8 cellular contexts compared by ENCODE assay signal in genomic region chr1:183804382-183804781, GRCh38. TPM values are rescaled to one million over a fixed set of nuclear protein-coding genes. Genes with fewer than 3 reads are reported as not detected.
DNase-seq lines count a peak whose midpoint lies in the region; ATAC-seq and TF ChIP-seq lines count a peak whose summit lies in the region.

No MANE protein-coding gene starts in this region.

- H3K4me2 ChIP-seq in neural cell (ENCODE audit: low read length) = no peak overlapping the region

- DNase-seq in BE2C (no peak), NCI-H69 (lab: John Stamatoyannopoulos, UW) (peak; percentile 93), endothelial cell (ENCODE audit: low spot score) (no peak), COLO829 (ENCODE audit: low spot score) (no peak), NOMO-1 (lab: John Stamatoyannopoulos, UW; ENCODE audit: unreplicated experiment in 2 of 2) (no peak)

- no peaks in the 10 kb centered on the region for H3K9me2 ChIP-seq in neural cell (ENCODE audit: insufficient read depth, low read length)

- H3K79me2 ChIP-seq in neural cell (replicated peaks; ENCODE audit: insufficient read depth, low read length) = peaks cover 4% of the 10 kb centered on the region

- TF ChIP-seq EP300 in neural cell (conservative IDR thresholded peaks at IDR 0.05; ENCODE audit: poor library complexity, severe bottlenecking) = no peak

- H3K27me3 Mint-ChIP-seq in endothelial cell (ENCODE audit: unreplicated experiment) = peaks cover 4% of the 10 kb centered on the region

- H3K9me3 ChIP-seq in BE2C (0 out of 2 replicates have a peak, but pooled peaks cover 2% of the 10 kb centered on the region), neural cell (ENCODE audit: low read length) (no peaks in the 10 kb centered on the region)

- H3K36me3 Mint-ChIP-seq in endothelial cell (ENCODE audit: low read depth, unreplicated experiment) = peaks cover 19% of the 10 kb centered on the region

- TF ChIP-seq CTCF in BE2C (IDR thresholded peaks at IDR 0.05; ENCODE audit: low read depth, low read length) = no peak
- no peak for TF ChIP-seq CTCF in endothelial cell (IDR thresholded peaks at IDR 0.05; ENCODE audit: unreplicated experiment)
- TF ChIP-seq CTCF in neural cell (IDR thresholded peaks at IDR 0.05; ENCODE audit: poor library complexity, severe bottlenecking) = no peak

- peak overlapping the region; percentile 63 for H3K9ac ChIP-seq in neural cell (ENCODE audit: low read length)

- H3K4me3 ChIP-seq in BE2C (ENCODE audit: low read depth, low read length) (peak overlapping the region; percentile 72), neural cell (ENCODE audit: low read length) (peak overlapping the region; percentile 77)

- no peak for TF ChIP-seq RAD21 in neural cell (conservative IDR thresholded peaks at IDR 0.05)

- no peak overlapping the region for H2AFZ ChIP-seq in neural cell (ENCODE audit: low read depth, low read length)

- H3K27ac ChIP-seq in neural cell (ENCODE audit: low read length) = no peak overlapping the region

- no peaks in the 10 kb centered on the region for H3K9me3 Mint-ChIP-seq in endothelial cell (ENCODE audit: unreplicated experiment)

- H4K20me1 ChIP-seq in neural cell (ENCODE audit: insufficient read depth) = no peaks in the 10 kb centered on the region

- peaks cover 12% of the 10 kb centered on the region for H3K4me1 ChIP-seq in BE2C

- H3F3A ChIP-seq in neural cell (ENCODE audit: insufficient read depth, low read length, poor library complexity, severe bottlenecking) = no peaks in the 10 kb centered on the region

- ATAC-seq in GM21529 (IDR thresholded peaks at IDR 0.05; ENCODE audit: unreplicated experiment) = no peak
- ATAC-seq in GM21447 (IDR thresholded peaks at IDR 0.05; ENCODE audit: unreplicated experiment) = no peak

- peak overlapping the region; percentile 100 for H3K4me3 Mint-ChIP-seq in endothelial cell (ENCODE audit: unreplicated experiment)

- H3K27ac Mint-ChIP-seq in endothelial cell (ENCODE audit: unreplicated experiment) = peak overlapping the region; percentile 64

- H3K27me3 ChIP-seq in BE2C (no peaks in the 10 kb centered on the region), neural cell (ENCODE audit: insufficient read depth, low read depth, low read length) (no peaks in the 10 kb centered on the region)

- H3K4me1 Mint-ChIP-seq in endothelial cell (ENCODE audit: unreplicated experiment) = peaks cover 51% of the 10 kb centered on the region

- no peaks in the 10 kb centered on the region for H3K36me3 ChIP-seq in BE2C
- no peaks in the 10 kb centered on the region for H3K36me3 ChIP-seq in neural cell (ENCODE audit: insufficient read depth, low read length)

TF ChIP-seq in neural cell, 6 proteins besides CTCF, POLR2A, EP300 and RAD21:
- TF ChIP-seq EZH2 (IDR thresholded peaks at IDR 0.05; ENCODE audit: borderline replicate concordance, insufficient read depth, low read length, poor library complexity, severe bottlenecking) (no peak), SMC3 (conservative IDR thresholded peaks at IDR 0.05; ENCODE audit: poor library complexity) (no peak), REST (IDR thresholded peaks at IDR 0.05; ENCODE audit: borderline replicate concordance) (no peak), TAF1 (IDR thresholded peaks at IDR 0.05; ENCODE audit: low read depth) (no peak), MXI1 (conservative IDR thresholded peaks at IDR 0.05; ENCODE audit: poor library complexity, severe bottlenecking) (no peak)
TF ChIP-seq in neural cell: peak in this region for 0.

RNA-seq across cellular contexts. Expression of gene RGL1, which starts 0.5 kb away (rescaled TPM):
- 15.8 TPM for polyA plus RNA-seq in BE2C (2012; ENCODE audit: insufficient read depth, insufficient read length, low read depth)
- 60.7 TPM for total RNA-seq in endothelial cell (ENCODE audit: unreplicated experiment)
- 14.7 and 17.0 TPM in 2 replicates for polyA plus RNA-seq in neural cell
- 21.1 and 21.9 TPM in 2 replicates for polyA minus RNA-seq in neural cell
